ENCODE assay signal across 9 cellular contexts in genomic region chr2:227774011-227774624, GRCh38. TPM values are rescaled to one million over a fixed set of nuclear protein-coding genes. Genes with fewer than 3 reads are reported as not detected.
A peak's percentile ranks its signal among the peaks of the same experiment; 100 is the strongest.
DNase-seq lines count a peak whose midpoint lies in the region; ATAC-seq and TF ChIP-seq lines count a peak whose summit lies in the region.
"Had no signal": no experiment of that assay in that cellular context is flagged by ENCODE, and none has a peak within 500 bp of the region (broad histone marks: within the 10 kb centered on the region; RNA-seq: fewer than 3 reads in every experiment).

No MANE protein-coding gene starts in this region.

- H3K36me3 Mint-ChIP-seq in activated naive CD8-positive, alpha-beta T cell treated with anti-CD3 and anti-CD28 coated beads, Interleukin-2, amount 50 U/mL, for 24 hours (ENCODE audit: low read depth), result no peaks in the 10 kb centered on the region
- H3K36me3 Mint-ChIP-seq in neural crest cell (ENCODE audit: low read depth), result no peaks in the 10 kb centered on the region
- H3K36me3 Mint-ChIP-seq: brain had no signal

- H3K27me3 Mint-ChIP-seq in activated naive CD8-positive, alpha-beta T cell treated with anti-CD3 and anti-CD28 coated beads, Interleukin-2, amount 50 U/mL, for 24 hours, result peaks cover 6% of the 10 kb centered on the region
- no peaks in the 10 kb centered on the region for H3K27me3 Mint-ChIP-seq in neural crest cell (ENCODE audit: low read depth)
- H3K27me3 Mint-ChIP-seq: brain had no signal

- peak overlapping the region; percentile 81 for H3K27ac Mint-ChIP-seq in activated naive CD8-positive, alpha-beta T cell treated with anti-CD3 and anti-CD28 coated beads, Interleukin-2, amount 50 U/mL, for 24 hours
- no peak overlapping the region for H3K27ac Mint-ChIP-seq in neural crest cell (ENCODE audit: unreplicated experiment)
- H3K27ac Mint-ChIP-seq: brain had no signal

- peak; percentile 42 for ATAC-seq in HG02642 (IDR thresholded peaks at IDR 0.05; ENCODE audit: poor library complexity, unreplicated experiment)
- no peak for ATAC-seq in activated naive CD8-positive, alpha-beta T cell treated with anti-CD3 and anti-CD28 coated beads, Interleukin-2, amount 50 U/mL, for 24 hours
- ATAC-seq in GM19452 (IDR thresholded peaks at IDR 0.05; ENCODE audit: unreplicated experiment), result no peak

- H3K4me3 Mint-ChIP-seq in activated naive CD8-positive, alpha-beta T cell treated with anti-CD3 and anti-CD28 coated beads, Interleukin-2, amount 50 U/mL, for 24 hours, result peak overlapping the region; percentile 5
- no peak overlapping the region for H3K4me3 Mint-ChIP-seq in neural crest cell
- H3K4me3 Mint-ChIP-seq: brain had no signal

- peak; percentile 5 for DNase-seq in NCI-H1694 treated with DMSO at 0.1 percent for 48 hours (lab: John Stamatoyannopoulos, UW)
- no peak for DNase-seq in NCI-H1694 (lab: John Stamatoyannopoulos, UW)
- DNase-seq in activated naive CD8-positive, alpha-beta T cell treated with anti-CD3 and anti-CD28 coated beads, Interleukin-2, amount 50 U/mL, for 24 hours, result no peak
- no peak for DNase-seq in neural crest cell (ENCODE audit: low read depth, low spot score)
- no peak for DNase-seq in NCI-H1092 treated with DMSO at 0.1 percent for 48 hours (lab: John Stamatoyannopoulos, UW)
- DNase-seq in COLO668 (lab: John Stamatoyannopoulos, UW; ENCODE audit: unreplicated experiment), result no peak

- TF ChIP-seq CTCF in neural crest cell (conservative IDR thresholded peaks at IDR 0.05), result peak; percentile 45

- no peaks in the 10 kb centered on the region for H3K9me3 Mint-ChIP-seq in activated naive CD8-positive, alpha-beta T cell treated with anti-CD3 and anti-CD28 coated beads, Interleukin-2, amount 50 U/mL, for 24 hours
- H3K9me3 Mint-ChIP-seq in neural crest cell, result no peaks in the 10 kb centered on the region
- H3K9me3 Mint-ChIP-seq: brain had no signal

- peaks cover 26% of the 10 kb centered on the region for H3K4me1 Mint-ChIP-seq in activated naive CD8-positive, alpha-beta T cell treated with anti-CD3 and anti-CD28 coated beads, Interleukin-2, amount 50 U/mL, for 24 hours
- H3K4me1 Mint-ChIP-seq in neural crest cell, result no peaks in the 10 kb centered on the region
- H3K4me1 Mint-ChIP-seq: brain had no signal

RNA-seq across cellular contexts. Expression of gene SCYGR8, which starts 28.4 kb away (rescaled TPM):
- total RNA-seq in neural crest cell, result not detected in 2 replicates

RNA-seq across cellular contexts. Expression of gene CCL20, which starts 39.5 kb away (rescaled TPM):
- total RNA-seq in neural crest cell, result not detected in 2 replicates

RNA-seq across cellular contexts. Expression of gene SCYGR7, which starts 46.0 kb away (rescaled TPM):
- total RNA-seq in neural crest cell, result not detected in 2 replicates

RNA-seq across cellular contexts. Expression of gene SCYGR6, which starts 49.6 kb away (rescaled TPM):
- not detected in 2 replicates for total RNA-seq in neural crest cell

RNA-seq across cellular contexts. Expression of gene SLC19A3, which starts 56.3 kb away (rescaled TPM):
- 0.54 and 1.1 TPM in 2 replicates for total RNA-seq in neural crest cell
